In genomic region chr10:18104223-18104872, GRCh38 we compare ENCODE assay signal across 8 cellular contexts. TPM values are rescaled to one million over a fixed set of nuclear protein-coding genes. Genes with fewer than 3 reads are reported as not detected.
DNase-seq lines count a peak whose midpoint lies in the region; ATAC-seq and TF ChIP-seq lines count a peak whose summit lies in the region.

No MANE protein-coding gene starts in this region.

- H3K79me2 ChIP-seq in PC-3 (ENCODE audit: low read length) = no peaks in the 10 kb centered on the region

- POLR2A ChIA-PET in PC-3 (lab: Charles Lee; ENCODE audit: unreplicated experiment) = no interaction called here

- no TSS peak for BruUV-seq in PC-3 (replicated peaks; lab: Mats Ljungman, UMichigan)

- H3K4me3 ChIP-seq in BE2C (ENCODE audit: low read depth, low read length) (no peak overlapping the region), PC-3 (ENCODE audit: low read length) (no peak overlapping the region), right cardiac atrium (ENCODE audit: low read length) (no peak overlapping the region)

- no peak overlapping the region for H3K4me2 ChIP-seq in PC-3 (ENCODE audit: low read length)

- H3K27ac ChIP-seq in PC-3 (ENCODE audit: low read length) = no peak overlapping the region
- no peak overlapping the region for H3K27ac ChIP-seq in right cardiac atrium (ENCODE audit: low read length)

- ATAC-seq in PC-3 (no peak), right cardiac atrium (no peak), GM18858 (IDR thresholded peaks at IDR 0.05; ENCODE audit: unreplicated experiment) (no peak)

- TF ChIP-seq CTCF in BE2C (IDR thresholded peaks at IDR 0.05; ENCODE audit: low read depth, low read length) = peak; percentile 69
- peak; percentile 33 for TF ChIP-seq CTCF in GM20000 (IDR thresholded peaks at IDR 0.05; ENCODE audit: extremely low read depth, missing control alignments)
- peak; percentile 71 for TF ChIP-seq CTCF in PC-3 (conservative IDR thresholded peaks at IDR 0.05; ENCODE audit: low read depth, low read length)

- H3K9me3 ChIP-seq in BE2C (no peaks in the 10 kb centered on the region), PC-3 (ENCODE audit: low read length) (no peaks in the 10 kb centered on the region), right cardiac atrium (ENCODE audit: control insufficient read depth, low read length) (no peaks in the 10 kb centered on the region)

- H3K27me3 ChIP-seq in BE2C (no peaks in the 10 kb centered on the region), PC-3 (ENCODE audit: low read length) (no peaks in the 10 kb centered on the region), right cardiac atrium (ENCODE audit: control insufficient read depth, insufficient read depth) (no peaks in the 10 kb centered on the region)

- intact Hi-C loops in PC-3 (cut with micrococcal nuclease) = loop anchor here (1.0 to 2.0 kb wide), 2 partner anchors 194 to 498 kb away; no protein-coding TSS in a partner anchor
- intact Hi-C loops in right cardiac atrium (cut with DNase I) = loop anchor here in 1 of 4 donors (5.0 kb wide), 1 partner anchor 497 kb away; no protein-coding TSS in a partner anchor

- H3K9ac ChIP-seq in PC-3 (ENCODE audit: low read length) = no peak overlapping the region

- CTCF ChIA-PET in PC-3 (lab: Charles Lee) = no interaction called here

- H3K9me2 ChIP-seq in PC-3 (replicated peaks; ENCODE audit: low read length) = no peaks in the 10 kb centered on the region

- 68% methylated on average over 10 of the region's 10 CpGs for WGBS in right cardiac atrium

- no peaks in the 10 kb centered on the region for H3F3A ChIP-seq in PC-3 (ENCODE audit: low read length, unreplicated experiment)

- H3K36me3 ChIP-seq in BE2C (no peaks in the 10 kb centered on the region), PC-3 (ENCODE audit: low read depth, low read length) (no peaks in the 10 kb centered on the region)

- H3K4me1 ChIP-seq in BE2C (no peaks in the 10 kb centered on the region), PC-3 (ENCODE audit: insufficient read depth, low read length) (no peaks in the 10 kb centered on the region), right cardiac atrium (ENCODE audit: control insufficient read depth, insufficient read depth, low read length) (peaks cover 2% of the 10 kb centered on the region)

- no peaks in the 10 kb centered on the region for H4K20me1 ChIP-seq in PC-3 (ENCODE audit: low read length)

- DNase-seq in BE2C (peak; percentile 64), GM20000 (ENCODE audit: low spot score) (peak; percentile 30), PC-3 (peak; percentile 52), amniotic epithelial cell (ENCODE audit: low read depth) (peak; percentile 36), right cardiac atrium (peak; percentile 51 to 84 (median 63)), smooth muscle cell of the brain vasculature (ENCODE audit: low read depth, low spot score) (peak; percentile 26), retina (no peak)

- no peak overlapping the region for H2AFZ ChIP-seq in PC-3 (ENCODE audit: low read length)

RNA-seq across cellular contexts. Expression of gene CACNB2, which starts 35.9 kb away (rescaled TPM):
- 1.4 TPM for polyA plus RNA-seq in BE2C (2012; ENCODE audit: insufficient read depth, insufficient read length, low read depth)
- total RNA-seq in PC-3 (2014; rRNA removed) (0.07 TPM in 1 of 2 replicates, not detected in the other), right cardiac atrium (10 to 100 TPM; 37.5 to 51.1 (median 41.8) TPM)
- 13.1 TPM for polyA plus RNA-seq in right cardiac atrium

Comparison
In these comparisons a context has a peak if more than half of its experiments do, and no peak if none do; other contexts are left out.
1. RNA of gene CACNB2, which starts 35.9 kb away (total RNA-seq): 37.5 to 51.1 TPM in right cardiac atrium; 0.07 TPM in PC-3; every median in the first group is over 10 times any median in the second.
2. Peak in every context shown above with its lines, with median percentiles within 50 percentile points of each other: CTCF ChIP-seq.